9 cellular contexts compared by ENCODE assay signal in genomic region chr15:68298882-68299381, GRCh38. TPM values are rescaled to one million over a fixed set of nuclear protein-coding genes. Genes with fewer than 3 reads are reported as not detected.
DNase-seq lines count a peak whose midpoint lies in the region; ATAC-seq and FAIRE-seq lines count a peak whose summit lies in the region.
"Had no signal": no experiment of that assay in that cellular context is flagged by ENCODE, and none has a peak within 500 bp of the region (broad histone marks: within the 10 kb centered on the region; RNA-seq: fewer than 3 reads in every experiment).

No MANE protein-coding gene starts in this region.

- no peaks in the 10 kb centered on the region for H3K9me3 Mint-ChIP-seq in activated CD8-positive, alpha-beta memory T cell treated with anti-CD3 and anti-CD28 coated beads, Interleukin-2, amount 10 ng/mL, durations not matched to agents 7 days and 5 days (ENCODE audit: low read depth)

- H3K36me3 Mint-ChIP-seq in activated CD8-positive, alpha-beta memory T cell treated with anti-CD3 and anti-CD28 coated beads, Interleukin-2, amount 10 ng/mL, durations not matched to agents 7 days and 5 days = peaks cover 12% of the 10 kb centered on the region

- no peaks in the 10 kb centered on the region for H3K9me3 ChIP-seq in subcutaneous abdominal adipose tissue (ENCODE audit: control insufficient read depth in 5 of 5, low read length in 5 of 5)

- CTCF ChIA-PET in activated CD8-positive, alpha-beta memory T cell treated with anti-CD3 and anti-CD28 coated beads, Interleukin-2, amount 10 ng/mL, durations not matched to agents 7 days and 5 days (lab: Charles Lee) = interaction anchor here (1.7 to 2.1 kb wide), 3 partner anchors 8 to 46 kb away, joined by 4 to 10 read pairs (median 9); no protein-coding TSS in a partner anchor

- peak overlapping the region; percentile 41 to 66 (median 65) for H3K4me3 ChIP-seq in subcutaneous abdominal adipose tissue (ENCODE audit: low read depth in 1 of 5, low read length in 5 of 5)

- intact Hi-C loops in left ventricle myocardium superior (cut with micrococcal nuclease) = no loop called here

- no peaks in the 10 kb centered on the region for H3K27me3 ChIP-seq in subcutaneous abdominal adipose tissue (ENCODE audit: control insufficient read depth in 5 of 5, insufficient read depth in 4 of 5, low read length in 5 of 5)

- H3K4me1 ChIP-seq in subcutaneous abdominal adipose tissue (ENCODE audit: control insufficient read depth in 5 of 5, insufficient read depth in 5 of 5, low read length in 5 of 5) = peaks cover 0 to 25% (median 23%) of the 10 kb centered on the region in 5 donors

- peak overlapping the region; percentile 1 to 49 (median 32) for H3K9ac ChIP-seq in subcutaneous abdominal adipose tissue (ENCODE audit: low read length in 5 of 5)

- DNase-seq in activated CD8-positive, alpha-beta memory T cell treated with anti-CD3 and anti-CD28 coated beads, Interleukin-2, amount 10 ng/mL, durations not matched to agents 7 days and 5 days = peak; percentile 46
- no peak for DNase-seq in activated CD8-positive, alpha-beta memory T cell treated with anti-CD3 and anti-CD28 coated beads for 24 hours
- DNase-seq in RPMI8226 (peak; percentile 96), left ventricle myocardium superior (no peak), HTR-8/SVneo (ENCODE audit: insufficient read length, low spot score) (no peak)
- no peak for DNase-seq in effector CD4-positive, alpha-beta T cell

- H3K27me3 Mint-ChIP-seq in activated CD8-positive, alpha-beta memory T cell treated with anti-CD3 and anti-CD28 coated beads, Interleukin-2, amount 10 ng/mL, durations not matched to agents 7 days and 5 days = no peaks in the 10 kb centered on the region

- H3K27ac ChIP-seq in subcutaneous abdominal adipose tissue (ENCODE audit: low read depth, low read length) = peak overlapping the region; percentile 26
- H3K27ac ChIP-seq: C4-2B had no signal

- peak overlapping the region; percentile 87 for H3K27ac Mint-ChIP-seq in activated CD8-positive, alpha-beta memory T cell treated with anti-CD3 and anti-CD28 coated beads, Interleukin-2, amount 10 ng/mL, durations not matched to agents 7 days and 5 days

- peaks cover 17% of the 10 kb centered on the region for H3K4me1 Mint-ChIP-seq in activated CD8-positive, alpha-beta memory T cell treated with anti-CD3 and anti-CD28 coated beads, Interleukin-2, amount 10 ng/mL, durations not matched to agents 7 days and 5 days

- peaks cover 0 to 4% (median 0%) of the 10 kb centered on the region in 5 donors for H3K36me3 ChIP-seq in subcutaneous abdominal adipose tissue (ENCODE audit: control insufficient read depth in 5 of 5, insufficient read depth in 5 of 5, low read length in 5 of 5)

- peak overlapping the region; percentile 75 for H3K4me3 Mint-ChIP-seq in activated CD8-positive, alpha-beta memory T cell treated with anti-CD3 and anti-CD28 coated beads, Interleukin-2, amount 10 ng/mL, durations not matched to agents 7 days and 5 days

- peak; percentile 93 for ATAC-seq in activated CD8-positive, alpha-beta memory T cell treated with anti-CD3 and anti-CD28 coated beads, Interleukin-2, amount 10 ng/mL, durations not matched to agents 7 days and 5 days
- ATAC-seq in HG02870 (IDR thresholded peaks at IDR 0.05; ENCODE audit: unreplicated experiment) (peak; percentile 86), left ventricle myocardium superior (peak; percentile 76)

- FAIRE-seq in HTR-8/SVneo (lab: Jason Lieb, UNC) = no peak

RNA-seq across cellular contexts. Expression of gene FEM1B, which starts 21.4 kb away (rescaled TPM):
- total RNA-seq in activated CD8-positive, alpha-beta memory T cell treated with anti-CD3 and anti-CD28 coated beads, Interleukin-2, amount 10 ng/mL, durations not matched to agents 7 days and 5 days = 10 to 100 TPM; 48.3 to 50.1 TPM
- 45.1 TPM for total RNA-seq in left ventricle myocardium superior

Comparison
In these comparisons a context has a peak if more than half of its experiments do, and no peak if none do; other contexts are left out.
1. DNase-seq: peak in activated CD8-positive, alpha-beta memory T cell treated with anti-CD3 and anti-CD28 coated beads, Interleukin-2, amount 10 ng/mL, durations not matched to agents 7 days and 5 days (single experiment) and RPMI8226 (single experiment); none in activated CD8-positive, alpha-beta memory T cell treated with anti-CD3 and anti-CD28 coated beads for 24 hours (single experiment), left ventricle myocardium superior (single experiment), effector CD4-positive, alpha-beta T cell (single experiment) and HTR-8/SVneo (single experiment).
2. Peak in every context shown above with its lines, with median percentiles within 50 percentile points of each other: ATAC-seq.